13 cellular contexts compared by ENCODE assay signal in genomic region chr16:48434653-48435318, GRCh38. TPM values are rescaled to one million over a fixed set of nuclear protein-coding genes. Genes with fewer than 3 reads are reported as not detected.
DNase-seq lines count a peak whose midpoint lies in the region; ATAC-seq and TF ChIP-seq lines count a peak whose summit lies in the region.
"Had no signal": no experiment of that assay in that cellular context is flagged by ENCODE, and none has a peak within 500 bp of the region (broad histone marks: within the 10 kb centered on the region; RNA-seq: fewer than 3 reads in every experiment).

No MANE protein-coding gene starts in this region.

- no peaks in the 10 kb centered on the region for H3K79me1 ChIP-seq in mesenchymal stem cell (replicated peaks; ENCODE audit: low read length, poor library complexity, severe bottlenecking)

- H3K4me3 Mint-ChIP-seq in CD14-positive monocyte = peak overlapping the region; percentile 58
- H3K4me3 Mint-ChIP-seq: activated naive CD4-positive, alpha-beta T cell treated with anti-CD3 and anti-CD28 coated beads, Interleukin-2, amount 50 U/mL, for 24 hours had no signal

- H3K36me3 ChIP-seq in brain microvascular endothelial cell (replicated peaks) (no peaks in the 10 kb centered on the region), mesenchymal stem cell (ENCODE audit: control insufficient read depth in 1 of 2, insufficient read depth in 2 of 2, low read depth in 1 of 2, low read length in 2 of 2) (no peaks in the 10 kb centered on the region)

- peak overlapping the region; percentile 83 to 95 (median 90) for H3K27ac Mint-ChIP-seq in CD14-positive monocyte
- H3K27ac Mint-ChIP-seq: activated naive CD4-positive, alpha-beta T cell treated with anti-CD3 and anti-CD28 coated beads, Interleukin-2, amount 50 U/mL, for 24 hours had no signal

- peaks cover 6% of the 10 kb centered on the region for H3K4me1 ChIP-seq in mesenchymal stem cell (ENCODE audit: control insufficient read depth, insufficient read depth, low read depth, low read length)

- no peak overlapping the region for H2AK5ac ChIP-seq in mesenchymal stem cell (ENCODE audit: low read length, severe bottlenecking)

- H3K9me3 Mint-ChIP-seq in CD14-positive monocyte = peaks cover 0 to 6% (median 0%) of the 10 kb centered on the region in 7 donors
- H3K9me3 Mint-ChIP-seq: activated naive CD4-positive, alpha-beta T cell treated with anti-CD3 and anti-CD28 coated beads, Interleukin-2, amount 50 U/mL, for 24 hours had no signal

- no peaks in the 10 kb centered on the region for H3K27me3 ChIP-seq in brain microvascular endothelial cell (replicated peaks)
- H3K27me3 ChIP-seq in mesenchymal stem cell (ENCODE audit: control insufficient read depth in 1 of 2, insufficient read depth in 1 of 2, low read length in 2 of 2) = peaks cover 0 to 3% of the 10 kb centered on the region in 2 experiments

- H2BK15ac ChIP-seq in mesenchymal stem cell (ENCODE audit: low read depth, poor library complexity, severe bottlenecking) = no peak overlapping the region

- intact Hi-C loops in CD14-positive monocyte (cut with micrococcal nuclease) = loop anchor here in 1 of 2 donors (5.0 kb wide), 1 partner anchor 47 kb away; the partner anchor contains the start of gene SIAH1

- no peak overlapping the region for H3K9ac ChIP-seq in mesenchymal stem cell (ENCODE audit: low read length)

- no peak overlapping the region for H2BK120ac ChIP-seq in mesenchymal stem cell (ENCODE audit: low read depth, low read length)

- H3K4me1 Mint-ChIP-seq in CD14-positive monocyte = peaks cover 45% of the 10 kb centered on the region

- DNase-seq in CD14-positive monocyte (ENCODE audit: low spot score) = peak; percentile 59
- DNase-seq in Kasumi-1 (lab: John Stamatoyannopoulos, UW) = peak; percentile 84 to 90
- DNase-seq in brain microvascular endothelial cell = peak; percentile 70
- peak; percentile 81 for DNase-seq in mesenchymal stem cell
- DNase-seq in ureter (ENCODE audit: low spot score) = no peak
- DNase-seq: activated CD4-positive, alpha-beta T cell treated with anti-CD3 and anti-CD28 coated beads, Interleukin-2, amount 50 U/mL, for 48 hours; Caco-2; NCI-H187 treated with DMSO at 0.1 percent for 48 hours had no signal

- no peaks in the 10 kb centered on the region for H3K36me3 Mint-ChIP-seq in CD14-positive monocyte
- H3K36me3 Mint-ChIP-seq: activated naive CD4-positive, alpha-beta T cell treated with anti-CD3 and anti-CD28 coated beads, Interleukin-2, amount 50 U/mL, for 24 hours had no signal

- H3K4me2 ChIP-seq in mesenchymal stem cell (ENCODE audit: low read length, poor library complexity, severe bottlenecking) = no peak overlapping the region

- H2BK12ac ChIP-seq in mesenchymal stem cell (ENCODE audit: low read length in 2 of 2) = peak overlapping the region in 1 of 2 experiments; percentile 10

- H3K4ac ChIP-seq in mesenchymal stem cell (ENCODE audit: low read depth in 1 of 2, low read length in 2 of 2) = no peak overlapping the region

- no peak overlapping the region for H4K8ac ChIP-seq in mesenchymal stem cell (ENCODE audit: low read length)

- H3K4me3 ChIP-seq in brain microvascular endothelial cell (ENCODE audit: low read depth, low read length) (no peak overlapping the region), mesenchymal stem cell (ENCODE audit: insufficient read depth in 1 of 2, low read depth in 1 of 2, low read length in 2 of 2) (no peak overlapping the region)
- H3K4me3 ChIP-seq: lung had no signal

- no peak overlapping the region for H2BK5ac ChIP-seq in mesenchymal stem cell (ENCODE audit: low read depth, low read length, poor library complexity, severe bottlenecking)

- ATAC-seq in GM18498 (IDR thresholded peaks at IDR 0.05; ENCODE audit: unreplicated experiment) = no peak
- no peak for ATAC-seq in HG02610 (IDR thresholded peaks at IDR 0.05; ENCODE audit: unreplicated experiment)
- ATAC-seq in HG03439 (IDR thresholded peaks at IDR 0.05; ENCODE audit: unreplicated experiment) = no peak

- H3K9me3 ChIP-seq in mesenchymal stem cell (ENCODE audit: control insufficient read depth, low read length) = no peaks in the 10 kb centered on the region
- H3K9me3 ChIP-seq: Caco-2 had no signal

- H3K18ac ChIP-seq in mesenchymal stem cell (ENCODE audit: low read depth in 1 of 2, low read length in 2 of 2) = no peak overlapping the region

- H3K14ac ChIP-seq in mesenchymal stem cell (ENCODE audit: low read length in 2 of 2) = no peak overlapping the region

- in situ Hi-C loops in brain microvascular endothelial cell (cut with HindIII; ENCODE audit: low pct_ligation_motif_present, low sequenced_read_pairs) = no loop called here

- peaks cover 0 to 3% (median 1%) of the 10 kb centered on the region in 3 donors for H3K27me3 Mint-ChIP-seq in CD14-positive monocyte (ENCODE audit: low read depth in 3 of 3)
- H3K27me3 Mint-ChIP-seq: activated naive CD4-positive, alpha-beta T cell treated with anti-CD3 and anti-CD28 coated beads, Interleukin-2, amount 50 U/mL, for 24 hours had no signal

- WGBS in mesenchymal stem cell = 57% methylated on average over 4 of the region's 4 CpGs

- H3K27ac ChIP-seq in brain microvascular endothelial cell = no peak overlapping the region
- H3K27ac ChIP-seq in mesenchymal stem cell (ENCODE audit: low read length, poor library complexity, severe bottlenecking) = no peak overlapping the region

- no peak overlapping the region for H2AFZ ChIP-seq in mesenchymal stem cell (ENCODE audit: low read depth, low read length)

- no peak overlapping the region for H4K91ac ChIP-seq in mesenchymal stem cell (ENCODE audit: low read length)

- TF ChIP-seq CTCF in CD14-positive monocyte (IDR thresholded peaks at IDR 0.05) (no peak), brain microvascular endothelial cell (IDR thresholded peaks at IDR 0.05; ENCODE audit: low read depth, low read length, missing control alignments) (no peak)

- no peak overlapping the region for H3K23ac ChIP-seq in mesenchymal stem cell (ENCODE audit: low read length in 2 of 2)

RNA-seq across cellular contexts. Expression of gene SIAH1, which starts 49.6 kb away (rescaled TPM):
- 1 to 10 TPM; 4.9 to 5.6 TPM for polyA plus RNA-seq in CD14-positive monocyte
- 12.5 TPM for polyA plus RNA-seq in mesenchymal stem cell (2013, experiment 1 of 2)
- 14.0 TPM for polyA plus RNA-seq in mesenchymal stem cell (2013, experiment 2 of 2)
- total RNA-seq in ureter = 29.7 TPM
